17 cellular contexts compared by ENCODE assay signal in genomic region chr14:21910260-21910659, GRCh38.
DNase-seq lines count a peak whose midpoint lies in the region; ATAC-seq and TF ChIP-seq lines count a peak whose summit lies in the region.
"Had no signal": no experiment of that assay in that cellular context is flagged by ENCODE, and none has a peak within 500 bp of the region (broad histone marks: within the 10 kb centered on the region; RNA-seq: fewer than 3 reads in every experiment).

No MANE protein-coding gene starts in this region.

- no peak overlapping the region for H3K4me2 ChIP-seq in GM23338
- H3K4me2 ChIP-seq in OCI-LY7 (ENCODE audit: low read length) = no peak overlapping the region
- H3K4me2 ChIP-seq: A549; BLaER1 treated with 17β-estradiol and CSF1 and Interleukin-3, amounts not matched to agents 10 nM and 100 nM had no signal

- peak; percentile 33 for DNase-seq in DMS53 (lab: John Stamatoyannopoulos, UW)
- no peak for DNase-seq in DMS53 treated with DMSO at 0.1 percent for 48 hours (lab: John Stamatoyannopoulos, UW; ENCODE audit: unreplicated experiment)
- no peak for DNase-seq in GM23338 (ENCODE audit: low spot score)
- DNase-seq in OCI-LY7 (ENCODE audit: low spot score) = no peak
- no peak for DNase-seq in omental fat pad (ENCODE audit: low spot score)
- DNase-seq: AML-193; Caco-2; Calu3; CD4-positive, alpha-beta T cell; CD8-positive, alpha-beta T cell; DMS79 treated with DMSO at 0.1 percent for 48 hours; GF-D8 had no signal

- CTCF ChIA-PET in OCI-LY7 (lab: Charles Lee; ENCODE audit: unreplicated experiment) = no interaction called here

- H3K79me2 ChIP-seq in GM23338 (replicated peaks; ENCODE audit: insufficient read depth) (no peaks in the 10 kb centered on the region), OCI-LY7 (ENCODE audit: insufficient read depth, low read depth, low read length) (no peaks in the 10 kb centered on the region)

- no peak overlapping the region for H3K27ac Mint-ChIP-seq in GM23338
- H3K27ac Mint-ChIP-seq: B cell; CD4-positive, alpha-beta T cell; CD8-positive, alpha-beta T cell had no signal

- no peaks in the 10 kb centered on the region for H3K9me3 ChIP-seq in OCI-LY7 (ENCODE audit: low read length)
- H3K9me3 ChIP-seq: A549; BLaER1 treated with 17β-estradiol and CSF1 and Interleukin-3, amounts not matched to agents 10 nM and 100 nM; Caco-2 had no signal

- TF ChIP-seq CTCF in GM23338 (conservative IDR thresholded peaks at IDR 0.05; ENCODE audit: low read depth in 2 of 2) (no peak), OCI-LY7 (conservative IDR thresholded peaks at IDR 0.05; ENCODE audit: low read length) (no peak), omental fat pad (IDR thresholded peaks at IDR 0.05) (no peak)

- peaks cover 3% of the 10 kb centered on the region for H3K27me3 Mint-ChIP-seq in GM23338 (ENCODE audit: insufficient read depth, low read depth, poor library complexity)
- H3K27me3 Mint-ChIP-seq: CD4-positive, alpha-beta T cell had no signal

- H3F3A ChIP-seq in GM23338 (replicated peaks; ENCODE audit: low read depth) = no peaks in the 10 kb centered on the region

- no peaks in the 10 kb centered on the region for H3K9me2 ChIP-seq in GM23338 (ENCODE audit: insufficient read depth)
- no peaks in the 10 kb centered on the region for H3K9me2 ChIP-seq in OCI-LY7 (ENCODE audit: insufficient read depth, low read length)

- H3K4me3 ChIP-seq in GM23338 = no peak overlapping the region
- H3K4me3 ChIP-seq in OCI-LY7 (ENCODE audit: low read depth, low read length, poor library complexity, severe bottlenecking) = no peak overlapping the region
- H3K4me3 ChIP-seq: A549; BLaER1 treated with 17β-estradiol and CSF1 and Interleukin-3, amounts not matched to agents 10 nM and 100 nM had no signal

- H3K9me3 Mint-ChIP-seq in GM23338 = no peaks in the 10 kb centered on the region
- H3K9me3 Mint-ChIP-seq: CD4-positive, alpha-beta T cell; CD8-positive, alpha-beta T cell had no signal

- H3K27me3 ChIP-seq in GM23338 (ENCODE audit: insufficient read depth) = no peaks in the 10 kb centered on the region
- H3K27me3 ChIP-seq: BLaER1 treated with 17β-estradiol and CSF1 and Interleukin-3, amounts not matched to agents 10 nM and 100 nM had no signal

- H3K4me3 Mint-ChIP-seq in GM23338 = no peak overlapping the region
- H3K4me3 Mint-ChIP-seq: B cell; CD4-positive, alpha-beta T cell; CD8-positive, alpha-beta T cell had no signal

- POLR2A ChIA-PET in OCI-LY7 (lab: Charles Lee) = interaction anchor here (1.3 kb wide), 2 partner anchors 14 to 20 kb away, joined by 3 to 6 read pairs; no protein-coding TSS in a partner anchor

- no peaks in the 10 kb centered on the region for H3K36me3 Mint-ChIP-seq in GM23338 (ENCODE audit: low read depth)
- H3K36me3 Mint-ChIP-seq: CD8-positive, alpha-beta T cell had no signal

- no TSS peak for BruUV-seq in OCI-LY7 (replicated peaks; lab: Mats Ljungman, UMichigan)

- H3K4me1 ChIP-seq in GM23338 (ENCODE audit: insufficient read depth) = no peaks in the 10 kb centered on the region
- peaks cover 30% of the 10 kb centered on the region for H3K4me1 ChIP-seq in OCI-LY7 (ENCODE audit: insufficient read depth, low read length, poor library complexity, severe bottlenecking)
- H3K4me1 ChIP-seq: Caco-2 had no signal

- H3K4me1 Mint-ChIP-seq in GM23338 = peaks cover 2% of the 10 kb centered on the region; the same call in 1 of the 3 replicates

- no peaks in the 10 kb centered on the region for H4K20me1 ChIP-seq in GM23338 (replicated peaks; ENCODE audit: insufficient read depth)
- H4K20me1 ChIP-seq in OCI-LY7 (ENCODE audit: insufficient read depth, low read length) = no peaks in the 10 kb centered on the region
- H4K20me1 ChIP-seq: BLaER1 treated with 17β-estradiol and CSF1 and Interleukin-3, amounts not matched to agents 10 nM and 100 nM had no signal

- intact Hi-C loops in OCI-LY7 (cut with micrococcal nuclease; ENCODE audit: unreplicated experiment) = no loop called here

- H3K36me3 ChIP-seq in GM23338 (ENCODE audit: insufficient read depth) (no peaks in the 10 kb centered on the region), OCI-LY7 (ENCODE audit: insufficient read depth, low read length) (no peaks in the 10 kb centered on the region)
- H3K36me3 ChIP-seq: BLaER1 treated with 17β-estradiol and CSF1 and Interleukin-3, amounts not matched to agents 10 nM and 100 nM had no signal

- ATAC-seq in GM23338 = no peak
- no peak for ATAC-seq in omental fat pad (ENCODE audit: low FRiP score)
- ATAC-seq: A549; CD8-positive, alpha-beta T cell had no signal

- H2AFZ ChIP-seq in GM23338 (peak overlapping the region; percentile 12; the same call in 1 of the 2 replicates), OCI-LY7 (ENCODE audit: low read length) (peak overlapping the region; percentile 27; the same call in 1 of the 2 replicates)

- H3K27ac ChIP-seq in GM23338 (ENCODE audit: low read depth) = no peak overlapping the region
- no peak overlapping the region for H3K27ac ChIP-seq in OCI-LY7 (ENCODE audit: low read depth, low read length, poor library complexity, severe bottlenecking)
- H3K27ac ChIP-seq: 22Rv1; A549; BLaER1 treated with 17β-estradiol and CSF1 and Interleukin-3, amounts not matched to agents 10 nM and 100 nM; C4-2B had no signal

TF ChIP-seq in GM23338, 12 proteins besides CTCF, POLR2A, EP300 and RAD21 (continues in another document):
- TF ChIP-seq POLR2AphosphoS5 (IDR thresholded peaks at IDR 0.05; ENCODE audit: low read depth) (no peak), EZH2 (IDR thresholded peaks at IDR 0.05; ENCODE audit: low read depth, unreplicated experiment) (no peak), CREB1 (CRISPR knock-in tag; IDR thresholded peaks at IDR 0.05; ENCODE audit: low read depth) (no peak), JUNB (IDR thresholded peaks at IDR 0.05; ENCODE audit: unreplicated experiment) (no peak), EZH2phosphoT487 (IDR thresholded peaks at IDR 0.05; ENCODE audit: unreplicated experiment) (no peak), NANOG (IDR thresholded peaks at IDR 0.05; ENCODE audit: borderline replicate concordance) (no peak), ZNF114 (CRISPR knock-in tag; IDR thresholded peaks at IDR 0.05) (no peak)
- TF ChIP-seq, protein P1, sequence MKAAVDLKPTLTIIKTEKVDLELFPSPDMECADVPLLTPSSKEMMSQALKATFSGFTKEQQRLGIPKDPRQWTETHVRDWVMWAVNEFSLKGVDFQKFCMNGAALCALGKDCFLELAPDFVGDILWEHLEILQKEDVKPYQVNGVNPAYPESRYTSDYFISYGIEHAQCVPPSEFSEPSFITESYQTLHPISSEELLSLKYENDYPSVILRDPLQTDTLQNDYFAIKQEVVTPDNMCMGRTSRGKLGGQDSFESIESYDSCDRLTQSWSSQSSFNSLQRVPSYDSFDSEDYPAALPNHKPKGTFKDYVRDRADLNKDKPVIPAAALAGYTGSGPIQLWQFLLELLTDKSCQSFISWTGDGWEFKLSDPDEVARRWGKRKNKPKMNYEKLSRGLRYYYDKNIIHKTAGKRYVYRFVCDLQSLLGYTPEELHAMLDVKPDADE (IDR thresholded peaks at IDR 0.05) = no peak
